11 cellular contexts compared by ENCODE assay signal in the genomic region with DNA sequence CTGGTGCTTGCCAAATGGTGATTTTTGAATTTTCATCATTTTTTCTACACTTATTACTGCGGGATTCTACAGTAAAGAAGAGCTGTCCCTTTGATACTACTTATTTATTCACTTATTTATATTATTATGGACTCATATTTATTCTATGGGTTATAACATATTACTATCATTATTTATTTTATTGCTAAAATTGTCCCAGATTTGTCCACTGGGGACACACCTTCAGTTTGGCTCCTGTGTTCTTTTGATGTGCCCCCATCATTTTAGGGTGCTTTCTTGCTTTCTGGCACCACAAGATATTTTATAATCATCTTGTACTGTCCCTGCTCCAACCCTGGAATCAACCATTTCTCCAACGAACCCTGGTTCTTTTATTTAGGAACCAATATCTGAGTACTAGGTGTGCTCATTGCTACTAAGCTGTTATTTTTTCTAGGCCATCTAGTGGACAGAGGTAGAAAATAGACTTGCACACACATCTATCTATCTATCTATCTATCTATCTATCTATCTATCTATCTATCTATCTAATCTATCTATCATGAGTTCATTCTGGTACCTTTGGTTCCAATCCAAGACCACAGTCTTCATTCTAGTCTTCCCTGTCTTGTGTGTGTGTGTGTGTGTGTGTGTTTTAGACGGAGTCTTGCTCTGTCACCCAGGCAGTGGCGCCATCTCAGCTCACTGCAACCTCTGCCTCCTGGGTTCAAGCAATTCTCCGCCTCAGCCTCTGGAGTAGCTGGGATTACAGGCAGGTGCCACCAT. TPM values are rescaled to one million over a fixed set of nuclear protein-coding genes. Genes with fewer than 3 reads are reported as not detected.
A peak's percentile ranks its signal among the peaks of the same experiment; 100 is the strongest.
DNase-seq lines count a peak whose midpoint lies in the region; ATAC-seq and TF ChIP-seq lines count a peak whose summit lies in the region.
"Had no signal": no experiment of that assay in that cellular context is flagged by ENCODE, and none has a peak within 500 bp of the region (broad histone marks: within the 10 kb centered on the region; RNA-seq: fewer than 3 reads in every experiment).

No MANE protein-coding gene starts in this region.

- DNase-seq in CD4-positive, alpha-beta T cell, result no peak
- DNase-seq in amniotic epithelial cell (ENCODE audit: low read depth) (peak; percentile 25), lower lobe of right lung (no peak), islet precursor cell (no peak), substantia nigra (lab: John Stamatoyannopoulos, UW) (no peak)
- DNase-seq in activated CD4-positive, alpha-beta T cell treated with anti-CD3 and anti-CD28 coated beads, Interleukin-2, amount 50 U/mL, for 48 hours, result no peak
- DNase-seq in activated T-helper 2 cell treated with anti-CD3 and anti-CD28 coated beads, Interferon-gamma antibody, Interleukin-2, Interleukin-4, amounts not matched to agents 10 μg/mL and 5 μg/mL and 100 μg/mL, durations not matched to agents 14 hours and 24 hours and 36 hours (ENCODE audit: low spot score), result no peak
- DNase-seq: naive B cell, NCI-H1694 had no signal

- no peaks in the 10 kb centered on the region for H3K27me3 ChIP-seq in CD4-positive, alpha-beta T cell (ENCODE audit: control insufficient read depth, insufficient read depth, low read length)
- no peaks in the 10 kb centered on the region for H3K27me3 ChIP-seq in lower lobe of right lung (ENCODE audit: low read depth)

- POLR2A ChIA-PET in CD4-positive, alpha-beta T cell (lab: Charles Lee), result interaction anchor here (1.0 kb wide), 1 partner anchor 162 kb away, joined by 3 read pairs; no protein-coding TSS in a partner anchor

- H3K27me3 Mint-ChIP-seq in CD4-positive, alpha-beta T cell, result no peaks in the 10 kb centered on the region
- peaks cover 15% of the 10 kb centered on the region for H3K27me3 Mint-ChIP-seq in activated T-helper 2 cell treated with anti-CD3 and anti-CD28 coated beads, Interferon-gamma antibody, Interleukin-2, Interleukin-4, amounts not matched to agents 10 μg/mL and 5 μg/mL and 100 μg/mL, durations not matched to agents 14 hours and 24 hours and 36 hours (ENCODE audit: low read depth)

- no peaks in the 10 kb centered on the region for H3K4me1 ChIP-seq in lower lobe of right lung

- no peak for ATAC-seq in CD4-positive, alpha-beta T cell (ENCODE audit: poor library complexity)
- ATAC-seq in HG02798 (IDR thresholded peaks at IDR 0.05; ENCODE audit: poor library complexity, unreplicated experiment) (peak; percentile 45), lower lobe of right lung (no peak)

- intact Hi-C loops in CD4-positive, alpha-beta T cell (cut with DNase I, micrococcal nuclease), result loop anchor here in 1 of 2 experiments (5.0 kb wide), 1 partner anchor 181 kb away; no protein-coding TSS in a partner anchor
- intact Hi-C loops in lower lobe of right lung (cut with DNase I), result no loop called here
- intact Hi-C loops in activated T-helper 2 cell treated with anti-CD3 and anti-CD28 coated beads, Interferon-gamma antibody, Interleukin-2, Interleukin-4, amounts not matched to agents 10 μg/mL and 5 μg/mL and 100 μg/mL, durations not matched to agents 14 hours and 24 hours and 36 hours (cut with micrococcal nuclease), result no loop called here

- peak; percentile 27 for TF ChIP-seq CTCF in CD4-positive, alpha-beta T cell (IDR thresholded peaks at IDR 0.05)
- peak; percentile 32 for TF ChIP-seq CTCF in lower lobe of right lung (IDR thresholded peaks at IDR 0.05)

- CTCF ChIA-PET in CD4-positive, alpha-beta T cell (lab: Charles Lee), result interaction anchor here (0.7 to 1.3 kb wide), 2 partner anchors 180 to 323 kb away, joined by 3 read pairs; no protein-coding TSS in a partner anchor

- H3K27ac Mint-ChIP-seq in CD4-positive, alpha-beta T cell, result no peak overlapping the region
- no peak overlapping the region for H3K27ac Mint-ChIP-seq in activated T-helper 2 cell treated with anti-CD3 and anti-CD28 coated beads, Interferon-gamma antibody, Interleukin-2, Interleukin-4, amounts not matched to agents 10 μg/mL and 5 μg/mL and 100 μg/mL, durations not matched to agents 14 hours and 24 hours and 36 hours
- H3K27ac Mint-ChIP-seq: activated naive CD4-positive, alpha-beta T cell treated with anti-CD3 and anti-CD28 coated beads, Interleukin-2, amount 50 U/mL, for 24 hours had no signal

- no peaks in the 10 kb centered on the region for H3K36me3 ChIP-seq in lower lobe of right lung

- no peaks in the 10 kb centered on the region for H3K4me1 Mint-ChIP-seq in CD4-positive, alpha-beta T cell (ENCODE audit: low read depth)
- H3K4me1 Mint-ChIP-seq in activated T-helper 2 cell treated with anti-CD3 and anti-CD28 coated beads, Interferon-gamma antibody, Interleukin-2, Interleukin-4, amounts not matched to agents 10 μg/mL and 5 μg/mL and 100 μg/mL, durations not matched to agents 14 hours and 24 hours and 36 hours (ENCODE audit: low read depth), result peaks cover 2% of the 10 kb centered on the region
- H3K4me1 Mint-ChIP-seq: activated naive CD4-positive, alpha-beta T cell treated with anti-CD3 and anti-CD28 coated beads, Interleukin-2, amount 50 U/mL, for 24 hours; naive B cell had no signal

- H3K9me3 ChIP-seq in CD4-positive, alpha-beta T cell (ENCODE audit: control insufficient read depth, low read length), result no peaks in the 10 kb centered on the region
- no peaks in the 10 kb centered on the region for H3K9me3 ChIP-seq in lower lobe of right lung

- H3K4me3 ChIP-seq in lower lobe of right lung, result no peak overlapping the region

- H3K36me3 Mint-ChIP-seq in CD4-positive, alpha-beta T cell (ENCODE audit: low read depth), result no peaks in the 10 kb centered on the region
- no peaks in the 10 kb centered on the region for H3K36me3 Mint-ChIP-seq in activated T-helper 2 cell treated with anti-CD3 and anti-CD28 coated beads, Interferon-gamma antibody, Interleukin-2, Interleukin-4, amounts not matched to agents 10 μg/mL and 5 μg/mL and 100 μg/mL, durations not matched to agents 14 hours and 24 hours and 36 hours (ENCODE audit: low read depth)
- H3K36me3 Mint-ChIP-seq: activated naive CD4-positive, alpha-beta T cell treated with anti-CD3 and anti-CD28 coated beads, Interleukin-2, amount 50 U/mL, for 24 hours; naive B cell had no signal

- no peak overlapping the region for H3K4me3 Mint-ChIP-seq in CD4-positive, alpha-beta T cell
- H3K4me3 Mint-ChIP-seq in activated T-helper 2 cell treated with anti-CD3 and anti-CD28 coated beads, Interferon-gamma antibody, Interleukin-2, Interleukin-4, amounts not matched to agents 10 μg/mL and 5 μg/mL and 100 μg/mL, durations not matched to agents 14 hours and 24 hours and 36 hours (ENCODE audit: low read depth), result no peak overlapping the region
- H3K4me3 Mint-ChIP-seq: activated naive CD4-positive, alpha-beta T cell treated with anti-CD3 and anti-CD28 coated beads, Interleukin-2, amount 50 U/mL, for 24 hours; naive B cell had no signal

- H3K9me3 Mint-ChIP-seq in CD4-positive, alpha-beta T cell, result no peaks in the 10 kb centered on the region
- no peaks in the 10 kb centered on the region for H3K9me3 Mint-ChIP-seq in activated T-helper 2 cell treated with anti-CD3 and anti-CD28 coated beads, Interferon-gamma antibody, Interleukin-2, Interleukin-4, amounts not matched to agents 10 μg/mL and 5 μg/mL and 100 μg/mL, durations not matched to agents 14 hours and 24 hours and 36 hours
- H3K9me3 Mint-ChIP-seq: activated naive CD4-positive, alpha-beta T cell treated with anti-CD3 and anti-CD28 coated beads, Interleukin-2, amount 50 U/mL, for 24 hours had no signal

- no peak overlapping the region for H3K27ac ChIP-seq in CD4-positive, alpha-beta T cell (ENCODE audit: low read depth, low read length)
- no peak overlapping the region for H3K27ac ChIP-seq in lower lobe of right lung
- no peak overlapping the region for H3K27ac ChIP-seq in substantia nigra (ENCODE audit: low read depth, low read length, poor library complexity, severe bottlenecking)

RNA-seq across cellular contexts. Expression of gene SLC22A14, which starts 16.0 kb away (rescaled TPM):
- under 1 TPM in 1 of 2 experiments, not detected in 1; 0.11 TPM for total RNA-seq in CD4-positive, alpha-beta T cell
- total RNA-seq in lower lobe of right lung, result not detected
- total RNA-seq in activated T-helper 2 cell treated with anti-CD3 and anti-CD28 coated beads, Interferon-gamma antibody, Interleukin-2, Interleukin-4, amounts not matched to agents 10 μg/mL and 5 μg/mL and 100 μg/mL, durations not matched to agents 14 hours and 24 hours and 36 hours, result not detected in 2 replicates

RNA-seq across cellular contexts. Expression of gene SLC22A13, which starts 32.5 kb away (rescaled TPM):
- under 1 TPM; 0.19 to 0.22 TPM for total RNA-seq in CD4-positive, alpha-beta T cell
- 0.32 TPM for total RNA-seq in lower lobe of right lung
- 0.51 and 0.78 TPM in 2 replicates for total RNA-seq in activated T-helper 2 cell treated with anti-CD3 and anti-CD28 coated beads, Interferon-gamma antibody, Interleukin-2, Interleukin-4, amounts not matched to agents 10 μg/mL and 5 μg/mL and 100 μg/mL, durations not matched to agents 14 hours and 24 hours and 36 hours

RNA-seq across cellular contexts. Expression of gene XYLB, which starts 48.5 kb away (rescaled TPM):
- under 1 TPM; 0.25 to 0.59 TPM for total RNA-seq in CD4-positive, alpha-beta T cell
- 2.7 TPM for total RNA-seq in lower lobe of right lung
- total RNA-seq in activated T-helper 2 cell treated with anti-CD3 and anti-CD28 coated beads, Interferon-gamma antibody, Interleukin-2, Interleukin-4, amounts not matched to agents 10 μg/mL and 5 μg/mL and 100 μg/mL, durations not matched to agents 14 hours and 24 hours and 36 hours, result 8.6 and 11.8 TPM in 2 replicates
